In genomic region chr22:20028855-20029549, GRCh38 we compare ENCODE assay signal across 22 cellular contexts. TPM values are rescaled to one million over a fixed set of nuclear protein-coding genes. Genes with fewer than 3 reads are reported as not detected.
A peak's percentile ranks its signal among the peaks of the same experiment; 100 is the strongest.
DNase-seq lines count a peak whose midpoint lies in the region; ATAC-seq and TF ChIP-seq lines count a peak whose summit lies in the region.
"Had no signal": no experiment of that assay in that cellular context is flagged by ENCODE, and none has a peak within 500 bp of the region (broad histone marks: within the 10 kb centered on the region; RNA-seq: fewer than 3 reads in every experiment).

No MANE protein-coding gene starts in this region.

- peaks cover 65% of the 10 kb centered on the region for H3K4me1 Mint-ChIP-seq in dendritic cell treated with granulocyte-macrophage colony-stimulating factor and Interleukin-4, amounts not matched to agents 40 ng/mL and 50 ng/mL, for 4 days (ENCODE audit: low read depth)

- peak overlapping the region; percentile 25 for H3K27ac Mint-ChIP-seq in dendritic cell treated with granulocyte-macrophage colony-stimulating factor and Interleukin-4, amounts not matched to agents 40 ng/mL and 50 ng/mL, for 4 days
- H3K27ac Mint-ChIP-seq: T-helper 1 cell treated with Interleukin-12 subunit alpha and Interleukin-12 subunit beta and Interleukin-4 antibody, amounts not matched to agents 30 μg/mL and 1 μg/mL, for 36 hours had no signal

- H3K4me3 ChIP-seq in body of pancreas, result no peak overlapping the region
- H3K4me3 ChIP-seq: tibial artery had no signal

- no peaks in the 10 kb centered on the region for H3K27me3 ChIP-seq in body of pancreas
- H3K27me3 ChIP-seq: tibial artery had no signal

- H3K4me3 Mint-ChIP-seq in dendritic cell treated with granulocyte-macrophage colony-stimulating factor and Interleukin-4, amounts not matched to agents 40 ng/mL and 50 ng/mL, for 4 days, result no peak overlapping the region
- H3K4me3 Mint-ChIP-seq: T-helper 1 cell treated with Interleukin-12 subunit alpha and Interleukin-12 subunit beta and Interleukin-4 antibody, amounts not matched to agents 30 μg/mL and 1 μg/mL, for 36 hours had no signal

- TF ChIP-seq CTCF in body of pancreas (IDR thresholded peaks at IDR 0.05), result no peak

- peaks cover 80% of the 10 kb centered on the region for H3K36me3 Mint-ChIP-seq in dendritic cell treated with granulocyte-macrophage colony-stimulating factor and Interleukin-4, amounts not matched to agents 40 ng/mL and 50 ng/mL, for 4 days (ENCODE audit: low read depth)

- H3K4me1 ChIP-seq in body of pancreas, result peaks cover 22% of the 10 kb centered on the region

- DNase-seq in NCI-H524 treated with DMSO at 0.1 percent for 48 hours (lab: John Stamatoyannopoulos, UW) (peak; percentile 6), medulla oblongata (ENCODE audit: extremely low spot score) (peak; percentile 69), superior temporal gyrus (ENCODE audit: extremely low spot score) (peak; percentile 67), OCI-M1 (lab: John Stamatoyannopoulos, UW) (no peak), body of pancreas (no peak)
- DNase-seq: activated CD4-positive, alpha-beta T cell treated with anti-CD3 and anti-CD28 coated beads for 1 hour; activated effector memory CD4-positive, alpha-beta T cell treated with anti-CD3 and anti-CD28 coated beads, Interleukin-2, amount 50 U/mL, for 16 hours; DMS153; left cardiac atrium; mesenchymal stem cell; naive B cell; NCI-H1417; NK-92 treated with Interleukin-12 subunit alpha and Interleukin-12 subunit beta, amount 100 ng/mL, for 24 hours; stimulated activated CD4-positive, alpha-beta T cell treated with anti-CD3 and anti-CD28 coated beads, Interleukin-15, amount 100 ng/mL, for 24 hours; stimulated activated naive CD8-positive, alpha-beta T cell treated with anti-CD3 and anti-CD28 coated beads, Interleukin-15, Interleukin-2, amounts not matched to agents 100 U/mL and 50 U/mL, for 24 hours; tibial artery had no signal

- ATAC-seq in body of pancreas, result no peak
- no peak for ATAC-seq in HG03039 (IDR thresholded peaks at IDR 0.05; ENCODE audit: unreplicated experiment)
- ATAC-seq: Panc1; sciatic nerve; stimulated activated naive CD8-positive, alpha-beta T cell treated with anti-CD3 and anti-CD28 coated beads, Interleukin-15, Interleukin-2, amounts not matched to agents 100 U/mL and 50 U/mL, for 24 hours had no signal

- no peak overlapping the region for H3K27ac ChIP-seq in body of pancreas
- H3K27ac ChIP-seq: tibial artery had no signal

- no peaks in the 10 kb centered on the region for H3K27me3 Mint-ChIP-seq in dendritic cell treated with granulocyte-macrophage colony-stimulating factor and Interleukin-4, amounts not matched to agents 40 ng/mL and 50 ng/mL, for 4 days
- H3K27me3 Mint-ChIP-seq: IgD-negative memory B cell, naive B cell had no signal

- 88% methylated on average over 14 to 16 of the region's 16 CpGs for WGBS in body of pancreas, 2 donors

- intact Hi-C loops in dendritic cell treated with granulocyte-macrophage colony-stimulating factor and Interleukin-4, amounts not matched to agents 40 ng/mL and 50 ng/mL, for 4 days (cut with micrococcal nuclease), result no loop called here
- intact Hi-C loops in body of pancreas (cut with DNase I), result no loop called here

- no peak for TF ChIP-seq POLR2A in body of pancreas (IDR thresholded peaks at IDR 0.05)

- H3K9me3 Mint-ChIP-seq in dendritic cell treated with granulocyte-macrophage colony-stimulating factor and Interleukin-4, amounts not matched to agents 40 ng/mL and 50 ng/mL, for 4 days, result no peaks in the 10 kb centered on the region
- H3K9me3 Mint-ChIP-seq: IgD-negative memory B cell; T-helper 1 cell treated with Interleukin-12 subunit alpha and Interleukin-12 subunit beta and Interleukin-4 antibody, amounts not matched to agents 30 μg/mL and 1 μg/mL, for 36 hours had no signal

- no peaks in the 10 kb centered on the region for H3K36me3 ChIP-seq in body of pancreas (replicated peaks in 1 of 2; ENCODE audit: insufficient read depth in 1 of 2, low read depth in 2 of 2)

- H3K9me3 ChIP-seq in body of pancreas, result no peaks in the 10 kb centered on the region
- H3K9me3 ChIP-seq: tibial artery had no signal

RNA-seq across cellular contexts. Expression of gene TANGO2, which starts 8.1 kb away (rescaled TPM):
- total RNA-seq in body of pancreas, result 10 to 100 TPM; 10.5 to 19.7 TPM

RNA-seq across cellular contexts. Expression of gene ARVCF, which starts 12.4 kb away (rescaled TPM):
- 100 to 1,000 TPM in 1 of 2 donors, 10 to 100 TPM in 1; 36.6 to 150 TPM for total RNA-seq in body of pancreas

RNA-seq across cellular contexts. Expression of gene DGCR8, which starts 51.0 kb away (rescaled TPM):
- 10 to 100 TPM; 25.7 to 53.4 TPM for total RNA-seq in body of pancreas

Comparison
In these comparisons a context has a peak if more than half of its experiments do, and no peak if none do; other contexts are left out.
1. DNase-seq: peak in NCI-H524 treated with DMSO at 0.1 percent for 48 hours (single experiment), medulla oblongata (single experiment) and superior temporal gyrus (single experiment); none in OCI-M1 (single experiment) and body of pancreas (0 of 4).